ENCODE assay signal across 9 cellular contexts in genomic region chr19:16527971-16528521, GRCh38. TPM values are rescaled to one million over a fixed set of nuclear protein-coding genes. Genes with fewer than 3 reads are reported as not detected.
DNase-seq lines count a peak whose midpoint lies in the region; ATAC-seq, FAIRE-seq and TF ChIP-seq lines count a peak whose summit lies in the region.
"Had no signal": no experiment of that assay in that cellular context is flagged by ENCODE, and none has a peak within 500 bp of the region (broad histone marks: within the 10 kb centered on the region; RNA-seq: fewer than 3 reads in every experiment).

No MANE protein-coding gene starts in this region.

- no peaks in the 10 kb centered on the region for H3K9me1 ChIP-seq in endothelial cell of umbilical vein (replicated peaks; ENCODE audit: control insufficient read depth, extremely low read depth, insufficient read depth, low read length)

- no peak for ATAC-seq in GM19397 (IDR thresholded peaks at IDR 0.05; ENCODE audit: unreplicated experiment)
- no peak for ATAC-seq in sciatic nerve

- H3K4me1 ChIP-seq in endothelial cell of umbilical vein (ENCODE audit: control insufficient read depth, extremely low read depth, insufficient read depth, low read length) = no peaks in the 10 kb centered on the region

- H4K20me1 ChIP-seq in endothelial cell of umbilical vein (replicated peaks; ENCODE audit: control insufficient read depth, extremely low read depth, insufficient read depth, low read length) = no peaks in the 10 kb centered on the region

- intact Hi-C loops in endothelial cell of umbilical vein (cut with micrococcal nuclease) = loop anchor here (5.0 kb wide), 1 partner anchor 99 kb away; the partner anchor contains the start of gene MED26
- intact Hi-C loops in sciatic nerve (cut with DNase I) = no loop called here

- POLR2A ChIA-PET in endothelial cell of umbilical vein (lab: Charles Lee) = interaction anchor here (1.6 kb wide), 1 partner anchor 13 kb away, joined by 3 read pairs; no protein-coding TSS in a partner anchor

- dilution Hi-C loops in endothelial cell of umbilical vein (cut with MboI; ENCODE audit: extremely low pct_ligation_motif_present, low sequenced_read_pairs) = no loop called here

- H3K79me2 ChIP-seq in endothelial cell of umbilical vein (ENCODE audit: control insufficient read depth, insufficient read depth, low read length) = no peaks in the 10 kb centered on the region

- DNase-seq in DMS53 (lab: John Stamatoyannopoulos, UW) (peak; percentile 26), DMS53 treated with DMSO at 0.1 percent for 48 hours (lab: John Stamatoyannopoulos, UW; ENCODE audit: unreplicated experiment) (no peak), endothelial cell of umbilical vein (ENCODE audit: low read depth, low spot score) (peak; percentile 17), sciatic nerve (ENCODE audit: low spot score) (no peak), NOMO-1 treated with dmso at 0.1 percent for 144 hours (lab: John Stamatoyannopoulos, UW; ENCODE audit: unreplicated experiment) (no peak)
- DNase-seq in activated CD4-positive, alpha-beta T cell treated with anti-CD3 and anti-CD28 coated beads for 1 hour = peak; percentile 20
- DNase-seq in stimulated activated CD4-positive, alpha-beta T cell treated with anti-CD3 and anti-CD28 coated beads, Interleukin-4, amount 100 ng/mL, for 4 hours = peak; percentile 15 to 44

- peak; percentile 52 to 53 for TF ChIP-seq CTCF in endothelial cell of umbilical vein (IDR thresholded peaks at IDR 0.05; ENCODE audit: extremely low read depth in 1 of 2, insufficient read depth in 1 of 2, low read depth in 1 of 2, low read length in 2 of 2)

- H2AFZ ChIP-seq in endothelial cell of umbilical vein (ENCODE audit: low read depth, low read length) = no peak overlapping the region

- no peak overlapping the region for H3K9ac ChIP-seq in endothelial cell of umbilical vein (replicated peaks; ENCODE audit: extremely low read depth, insufficient read depth, low read length)

- BruUV-seq in endothelial cell of umbilical vein (replicated peaks; lab: Mats Ljungman, UMichigan) = no TSS peak

- H3K27ac ChIP-seq in endothelial cell of umbilical vein (ENCODE audit: insufficient read depth, low read depth, low read length) = no peak overlapping the region

- CTCF ChIA-PET in endothelial cell of umbilical vein (lab: Charles Lee) = interaction anchor here (1.2 kb wide), 1 partner anchor 10 kb away, joined by 3 read pairs; no protein-coding TSS in a partner anchor

- peak; percentile 4 for FAIRE-seq in endothelial cell of umbilical vein (lab: Jason Lieb, UNC)

- H3K36me3 ChIP-seq in endothelial cell of umbilical vein (ENCODE audit: control insufficient read depth in 2 of 2, extremely low read depth in 1 of 2, insufficient read depth in 2 of 2, low read length in 2 of 2) = peaks cover 24 to 73% of the 10 kb centered on the region in 2 experiments

- H3K4me3 ChIP-seq in endothelial cell of umbilical vein (replicated peaks in 1 of 3; ENCODE audit: insufficient read depth in 1 of 3, low read depth in 1 of 3, low read length in 3 of 3) = no peak overlapping the region

- TF ChIP-seq POLR2A in endothelial cell of umbilical vein (IDR thresholded peaks at IDR 0.05; ENCODE audit: low read depth, low read length) = no peak

- no peak overlapping the region for H3K4me2 ChIP-seq in endothelial cell of umbilical vein (ENCODE audit: insufficient read depth, low read length)

- no peaks in the 10 kb centered on the region for H3K27me3 ChIP-seq in endothelial cell of umbilical vein (ENCODE audit: control insufficient read depth in 2 of 2, insufficient read depth in 2 of 2, low read length in 2 of 2)

- no peaks in the 10 kb centered on the region for H3K9me3 ChIP-seq in endothelial cell of umbilical vein (replicated peaks; ENCODE audit: control insufficient read depth, insufficient read depth, low read length)

TF ChIP-seq in endothelial cell of umbilical vein, 7 proteins besides CTCF, POLR2A, EP300 and RAD21:
- TF ChIP-seq MAX (IDR thresholded peaks at IDR 0.05; ENCODE audit: insufficient read depth, insufficient read length) = no peak
- no peak for TF ChIP-seq GATA2 (IDR thresholded peaks at IDR 0.05; ENCODE audit: insufficient read depth, insufficient read length, low read depth, low read length)
- no peak for TF ChIP-seq POLR2AphosphoS5 (IDR thresholded peaks at IDR 0.05; ENCODE audit: insufficient read depth, low read depth, low read length)
- TF ChIP-seq FOS (IDR thresholded peaks at IDR 0.05; ENCODE audit: borderline replicate concordance, insufficient read depth, low read length) = no peak
- TF ChIP-seq JUN (IDR thresholded peaks at IDR 0.05; ENCODE audit: borderline replicate concordance, insufficient read depth, insufficient read length, low read depth) = no peak
- no peak for TF ChIP-seq MYC (IDR thresholded peaks at IDR 0.05; ENCODE audit: low read depth, low read length)
- no peak for TF ChIP-seq EZH2 (IDR thresholded peaks at IDR 0.05; ENCODE audit: borderline replicate concordance, low read depth, low read length, severe bottlenecking)

RNA-seq across cellular contexts. Expression of gene CHERP, which starts 14.2 kb away (rescaled TPM):
- total RNA-seq in endothelial cell of umbilical vein = 53.9 and 54.5 TPM in 2 replicates
- 8.9 and 10.6 TPM in 2 replicates for polyA plus RNA-seq in endothelial cell of umbilical vein
- 9.2 and 10.2 TPM in 2 replicates for polyA plus RNA-seq in endothelial cell of umbilical vein (2011; cell fraction: cytosol; rRNA removed)
- 33.7 and 36.8 TPM in 2 replicates for polyA plus RNA-seq in endothelial cell of umbilical vein (2011; cell fraction: nucleus; rRNA removed)
- 21.0 and 24.1 TPM in 2 replicates for polyA plus RNA-seq in endothelial cell of umbilical vein (2012)
- polyA minus RNA-seq in endothelial cell of umbilical vein = 10.4 and 13.1 TPM in 2 replicates
- 21.3 TPM for polyA minus RNA-seq in endothelial cell of umbilical vein (2011; cell fraction: cytosol; rRNA and poly(A)+ RNA removed)
- 23.6 and 33.1 TPM in 2 replicates for polyA minus RNA-seq in endothelial cell of umbilical vein (2011; cell fraction: nucleus; rRNA and poly(A)+ RNA removed)
- 36.9 TPM for total RNA-seq in sciatic nerve

RNA-seq across cellular contexts. Expression of gene C19orf44, which starts 31.9 kb away (rescaled TPM):
- total RNA-seq in endothelial cell of umbilical vein (4.3 and 4.8 TPM in 2 replicates), sciatic nerve (11.2 TPM)
- 2.8 and 3.5 TPM in 2 replicates for polyA plus RNA-seq in endothelial cell of umbilical vein
- polyA plus RNA-seq in endothelial cell of umbilical vein (2011; cell fraction: cytosol; rRNA removed) = 3.2 and 3.5 TPM in 2 replicates
- polyA plus RNA-seq in endothelial cell of umbilical vein (2011; cell fraction: nucleus; rRNA removed) = 7.7 and 8.4 TPM in 2 replicates
- polyA plus RNA-seq in endothelial cell of umbilical vein (2012) = 2.6 and 4.2 TPM in 2 replicates
- 1.4 TPM in 2 replicates for polyA minus RNA-seq in endothelial cell of umbilical vein
- 5.8 TPM for polyA minus RNA-seq in endothelial cell of umbilical vein (2011; cell fraction: cytosol; rRNA and poly(A)+ RNA removed)
- polyA minus RNA-seq in endothelial cell of umbilical vein (2011; cell fraction: nucleus; rRNA and poly(A)+ RNA removed) = 2.3 and 2.6 TPM in 2 replicates

RNA-seq across cellular contexts. Expression of gene CALR3, which starts 32.1 kb away (rescaled TPM):
- total RNA-seq in endothelial cell of umbilical vein (not detected in 2 replicates), sciatic nerve (not detected)
- not detected in 2 replicates for polyA plus RNA-seq in endothelial cell of umbilical vein
- not detected in 2 replicates for polyA plus RNA-seq in endothelial cell of umbilical vein (2011; cell fraction: cytosol; rRNA removed)
- not detected in 2 replicates for polyA plus RNA-seq in endothelial cell of umbilical vein (2011; cell fraction: nucleus; rRNA removed)
- not detected in 2 replicates for polyA plus RNA-seq in endothelial cell of umbilical vein (2012)
- not detected in 2 replicates for polyA minus RNA-seq in endothelial cell of umbilical vein
- polyA minus RNA-seq in endothelial cell of umbilical vein (2011; cell fraction: cytosol; rRNA and poly(A)+ RNA removed) = not detected
- polyA minus RNA-seq in endothelial cell of umbilical vein (2011; cell fraction: nucleus; rRNA and poly(A)+ RNA removed) = not detected in 2 replicates
- total RNA-seq: T-helper 2 cell treated with Interferon-gamma antibody and Interleukin-4, amounts not matched to agents 100 ng/mL and 5 ng/mL, for 36 hours had no signal

RNA-seq across cellular contexts. Expression of gene SLC35E1, which starts 44.2 kb away (rescaled TPM):
- total RNA-seq in endothelial cell of umbilical vein (30.4 and 37.5 TPM in 2 replicates), sciatic nerve (33.2 TPM)
- 36.0 and 50.1 TPM in 2 replicates for polyA plus RNA-seq in endothelial cell of umbilical vein
- 25.5 and 26.0 TPM in 2 replicates for polyA plus RNA-seq in endothelial cell of umbilical vein (2011; cell fraction: cytosol; rRNA removed)
- polyA plus RNA-seq in endothelial cell of umbilical vein (2011; cell fraction: nucleus; rRNA removed) = 30.9 and 37.6 TPM in 2 replicates
- polyA plus RNA-seq in endothelial cell of umbilical vein (2012) = 30.9 and 32.8 TPM in 2 replicates
- polyA minus RNA-seq in endothelial cell of umbilical vein = 74.9 and 97.2 TPM in 2 replicates
- 30.4 TPM for polyA minus RNA-seq in endothelial cell of umbilical vein (2011; cell fraction: cytosol; rRNA and poly(A)+ RNA removed)
- polyA minus RNA-seq in endothelial cell of umbilical vein (2011; cell fraction: nucleus; rRNA and poly(A)+ RNA removed) = 30.7 and 38.7 TPM in 2 replicates

RNA-seq across cellular contexts. Expression of gene EPS15L1, which starts 56.3 kb away (rescaled TPM):
- 31.2 and 38.8 TPM in 2 replicates for total RNA-seq in endothelial cell of umbilical vein
- 14.5 and 16.5 TPM in 2 replicates for polyA plus RNA-seq in endothelial cell of umbilical vein
- polyA plus RNA-seq in endothelial cell of umbilical vein (2011; cell fraction: cytosol; rRNA removed) = 13.2 and 14.2 TPM in 2 replicates
- polyA plus RNA-seq in endothelial cell of umbilical vein (2011; cell fraction: nucleus; rRNA removed) = 29.6 and 31.8 TPM in 2 replicates
- 28.2 and 29.0 TPM in 2 replicates for polyA plus RNA-seq in endothelial cell of umbilical vein (2012)
- polyA minus RNA-seq in endothelial cell of umbilical vein = 19.2 and 21.6 TPM in 2 replicates
- 12.3 TPM for polyA minus RNA-seq in endothelial cell of umbilical vein (2011; cell fraction: cytosol; rRNA and poly(A)+ RNA removed)
- 36.1 TPM in 2 replicates for polyA minus RNA-seq in endothelial cell of umbilical vein (2011; cell fraction: nucleus; rRNA and poly(A)+ RNA removed)
- total RNA-seq in sciatic nerve = 50.6 TPM

Comparison
In these comparisons a context has a peak if more than half of its experiments do, and no peak if none do; other contexts are left out.
1. DNase-seq: peak in DMS53 (single experiment), activated CD4-positive, alpha-beta T cell treated with anti-CD3 and anti-CD28 coated beads for 1 hour (single experiment), endothelial cell of umbilical vein (single experiment) and stimulated activated CD4-positive, alpha-beta T cell treated with anti-CD3 and anti-CD28 coated beads, Interleukin-4, amount 100 ng/mL, for 4 hours (2 of 2); none in DMS53 treated with DMSO at 0.1 percent for 48 hours (single experiment), sciatic nerve (single experiment) and NOMO-1 treated with dmso at 0.1 percent for 144 hours (single experiment).